Comparison of ENCODE assay signal across 15 cellular contexts in genomic region chr13:83024226-83024625, GRCh38.
DNase-seq lines count a peak whose midpoint lies in the region; ATAC-seq and TF ChIP-seq lines count a peak whose summit lies in the region.
"Had no signal": no experiment of that assay in that cellular context is flagged by ENCODE, and none has a peak within 500 bp of the region (broad histone marks: within the 10 kb centered on the region; RNA-seq: fewer than 3 reads in every experiment).

No MANE protein-coding gene starts in this region.

- H3K4me3 ChIP-seq in AG10803 (ENCODE audit: low read length), result no peak overlapping the region
- H3K4me3 ChIP-seq: BLaER1 treated with 17β-estradiol and CSF1 and Interleukin-3, amounts not matched to agents 10 nM and 100 nM; HAP-1; K562 had no signal

- DNase-seq in AG10803 (ENCODE audit: low read depth) (peak; percentile 3), LHCN-M2 (ENCODE audit: low read depth) (peak; percentile 37), fibroblast of gingiva (ENCODE audit: low read depth) (peak; percentile 54), myocyte (ENCODE audit: low read depth) (peak; percentile 13), MV-4-11 (lab: John Stamatoyannopoulos, UW) (no peak)
- no peak for DNase-seq in stimulated activated CD4-positive, alpha-beta T cell treated with anti-CD3 and anti-CD28 coated beads, Interleukin-4, amount 100 ng/mL, for 4 hours
- DNase-seq: 8988T; CD4-positive, CD25-positive, alpha-beta regulatory T cell; DMS53; GF-D8; GOT3 had no signal

- no peak for TF ChIP-seq CTCF in AG10803 (conservative IDR thresholded peaks at IDR 0.05; ENCODE audit: low read length)

- ATAC-seq in GM18907 (IDR thresholded peaks at IDR 0.05; ENCODE audit: unreplicated experiment), result no peak
- ATAC-seq: K562 had no signal

Comparison
In these comparisons a context has a peak if more than half of its experiments do, and no peak if none do; other contexts are left out.
1. DNase-seq: peak in AG10803 (single experiment), LHCN-M2 (single experiment), fibroblast of gingiva (single experiment) and myocyte (single experiment); none in stimulated activated CD4-positive, alpha-beta T cell treated with anti-CD3 and anti-CD28 coated beads, Interleukin-4, amount 100 ng/mL, for 4 hours (0 of 2) and MV-4-11 (single experiment).